Comparison of ENCODE assay signal across 29 cellular contexts in the genomic region with DNA sequence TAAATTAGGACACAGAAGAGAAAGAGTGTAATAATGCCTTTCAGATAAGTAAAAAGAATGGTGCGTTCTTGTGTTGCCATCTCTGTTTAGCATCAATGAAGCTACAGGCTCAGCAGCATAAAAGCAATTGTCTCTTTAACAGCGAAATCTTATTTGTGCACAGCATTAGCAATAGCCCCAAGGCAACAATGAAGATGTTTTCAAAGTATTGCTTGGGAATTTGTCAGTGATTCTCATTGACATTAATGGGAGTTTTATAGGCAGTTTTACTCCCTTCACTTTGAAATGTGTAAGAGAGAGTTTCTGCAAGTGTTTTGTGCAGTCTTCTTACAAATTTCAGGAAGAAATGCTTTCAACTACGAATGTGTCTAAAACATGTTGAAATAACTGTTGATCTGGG.
"Had no signal": no experiment of that assay in that cellular context is flagged by ENCODE, and none has a peak within 500 bp of the region (broad histone marks: within the 10 kb centered on the region; RNA-seq: fewer than 3 reads in every experiment).

No MANE protein-coding gene starts in this region.

- H3K9me3 ChIP-seq: neutrophil, pancreas, prostate gland, right lobe of liver, sigmoid colon, suprapubic skin, testis, tibial artery, transverse colon, upper lobe of right lung, uterus had no signal

- H3K4me1 ChIP-seq: pancreas, prostate gland, right lobe of liver, sigmoid colon, suprapubic skin, testis, tibial artery, transverse colon, upper lobe of right lung, uterus had no signal

- ATAC-seq: naive thymus-derived CD8-positive, alpha-beta T cell; natural killer cell treated with Interleukin-12 subunit alpha and Interleukin-12 subunit beta and Interleukin-15 and Interleukin-18, amount 100 ng/mL, for 72 hours; pancreas; right cardiac atrium; right lobe of liver; stimulated activated memory B cell treated with anti-CD40 and anti-IgM and Interleukin-4, amounts not matched to agents 10 μg/mL and 1 μg/mL and 100 μg/mL, for 72 hours; stimulated activated naive CD8-positive, alpha-beta T cell treated with anti-CD3 and anti-CD28 coated beads, Interleukin-15, amount 100 ng/mL, for 72 hours; stimulated activated naive CD8-positive, alpha-beta T cell treated with anti-CD3 and anti-CD28 coated beads, Interleukin-15, Interleukin-2, amounts not matched to agents 100 U/mL and 50 U/mL, for 24 hours; upper lobe of right lung had no signal

- H3K36me3 Mint-ChIP-seq: naive B cell; naive thymus-derived CD8-positive, alpha-beta T cell; stimulated activated memory B cell treated with anti-CD40 and anti-IgM and Interleukin-4, amounts not matched to agents 10 μg/mL and 1 μg/mL and 100 μg/mL, for 72 hours; type B pancreatic cell had no signal

- DNase-seq: naive B cell; naive thymus-derived CD8-positive, alpha-beta T cell; nephron progenitor cell; nucleus accumbens; pancreas; right cardiac atrium; right lobe of liver; sigmoid colon; small intestine; stimulated activated CD4-positive, alpha-beta T cell treated with anti-CD3 and anti-CD28 coated beads, Interleukin-15, amount 100 ng/mL, for 24 hours; stimulated activated CD4-positive, alpha-beta T cell treated with anti-CD3 and anti-CD28 coated beads, Interleukin-4, amount 100 ng/mL, for 1 hour; stimulated activated CD4-positive, alpha-beta T cell treated with anti-CD3 and anti-CD28 coated beads, Interleukin-4, amount 100 ng/mL, for 4 hours; stimulated activated CD8-positive, alpha-beta memory T cell treated with anti-CD3 and anti-CD28 coated beads, Interleukin-4, amount 100 ng/mL, for 48 hours; stimulated activated naive CD4-positive, alpha-beta T cell; stimulated activated naive CD8-positive, alpha-beta T cell treated with anti-CD3 and anti-CD28 coated beads, Interleukin-15, amount 100 ng/mL, for 72 hours; stimulated activated naive CD8-positive, alpha-beta T cell treated with anti-CD3 and anti-CD28 coated beads, Interleukin-15, Interleukin-2, amounts not matched to agents 100 U/mL and 50 U/mL, for 24 hours; substantia nigra; testis; tibial artery; transverse colon; upper lobe of right lung; uterus had no signal

- FAIRE-seq: pancreas, small intestine had no signal

- H3K27ac ChIP-seq: neutrophil, pancreas, prostate gland, right lobe of liver, sigmoid colon, suprapubic skin, testis, tibial artery, transverse colon, upper lobe of right lung, uterus had no signal

- H3K4me1 Mint-ChIP-seq: naive B cell; naive thymus-derived CD8-positive, alpha-beta T cell; nephron progenitor cell; stimulated activated memory B cell treated with anti-CD40 and anti-IgM and Interleukin-4, amounts not matched to agents 10 μg/mL and 1 μg/mL and 100 μg/mL, for 72 hours; stimulated activated naive CD8-positive, alpha-beta T cell treated with anti-CD3 and anti-CD28 coated beads, Interleukin-15, amount 100 ng/mL, for 72 hours had no signal

- H3K27me3 Mint-ChIP-seq: naive B cell; naive thymus-derived CD8-positive, alpha-beta T cell; natural killer cell treated with Interleukin-12 subunit alpha and Interleukin-12 subunit beta and Interleukin-15 and Interleukin-18, amount 100 ng/mL, for 72 hours; stimulated activated memory B cell treated with anti-CD40 and anti-IgM and Interleukin-4, amounts not matched to agents 10 μg/mL and 1 μg/mL and 100 μg/mL, for 72 hours; stimulated activated naive CD8-positive, alpha-beta T cell treated with anti-CD3 and anti-CD28 coated beads, Interleukin-15, amount 100 ng/mL, for 72 hours; type B pancreatic cell had no signal

- H3K9me3 Mint-ChIP-seq: nephron progenitor cell, type B pancreatic cell had no signal

- H3K4me3 ChIP-seq: pancreas, prostate gland, right lobe of liver, sigmoid colon, suprapubic skin, testis, tibial artery, transverse colon, upper lobe of right lung, uterus had no signal

- H3K4me3 Mint-ChIP-seq: naive B cell; naive thymus-derived CD8-positive, alpha-beta T cell; natural killer cell treated with Interleukin-12 subunit alpha and Interleukin-12 subunit beta and Interleukin-15 and Interleukin-18, amount 100 ng/mL, for 72 hours; nephron progenitor cell; neural crest cell; stimulated activated memory B cell treated with anti-CD40 and anti-IgM and Interleukin-4, amounts not matched to agents 10 μg/mL and 1 μg/mL and 100 μg/mL, for 72 hours; stimulated activated naive CD8-positive, alpha-beta T cell treated with anti-CD3 and anti-CD28 coated beads, Interleukin-15, amount 100 ng/mL, for 72 hours; type B pancreatic cell had no signal

- H3K27me3 ChIP-seq: neutrophil, pancreas, right lobe of liver, sigmoid colon, suprapubic skin, testis, tibial artery, transverse colon, upper lobe of right lung, uterus had no signal

- H3K36me3 ChIP-seq: neutrophil, pancreas, prostate gland, right lobe of liver, sigmoid colon, suprapubic skin, tibial artery, transverse colon, upper lobe of right lung, uterus had no signal

- H3K27ac Mint-ChIP-seq: naive B cell; naive thymus-derived CD8-positive, alpha-beta T cell; natural killer cell treated with Interleukin-12 subunit alpha and Interleukin-12 subunit beta and Interleukin-15 and Interleukin-18, amount 100 ng/mL, for 72 hours; nephron progenitor cell; stimulated activated memory B cell treated with anti-CD40 and anti-IgM and Interleukin-4, amounts not matched to agents 10 μg/mL and 1 μg/mL and 100 μg/mL, for 72 hours; stimulated activated naive CD8-positive, alpha-beta T cell treated with anti-CD3 and anti-CD28 coated beads, Interleukin-15, amount 100 ng/mL, for 72 hours; type B pancreatic cell had no signal
